In genomic region chr1:79773385-79773784, GRCh38 we compare ENCODE assay signal across 9 cellular contexts.
"Had no signal": no experiment of that assay in that cellular context is flagged by ENCODE, and none has a peak within 500 bp of the region (broad histone marks: within the 10 kb centered on the region; RNA-seq: fewer than 3 reads in every experiment).

No MANE protein-coding gene starts in this region.

- H3K4me2 ChIP-seq: GM23338, KMS-11 had no signal

- H3K4me3 Mint-ChIP-seq: GM23338, HFFc6 had no signal

- H3K9me3 ChIP-seq: HAP-1 had no signal

- ATAC-seq: GM23338, HCT116 had no signal

- H3K27ac ChIP-seq: KMS-11 had no signal

- H3K36me3 ChIP-seq: HAP-1 had no signal

- DNase-seq: H7, HFFc6, Karpas-422, KBM-7 had no signal

- H3K9ac ChIP-seq: KMS-11 had no signal

- H3K4me3 ChIP-seq: GM23338, HAP-1 had no signal

- H3K9me3 Mint-ChIP-seq: GM23338, HFFc6 had no signal

- H3K27ac Mint-ChIP-seq: GM23338, HFFc6 had no signal

- H2AFZ ChIP-seq: GM23338 had no signal

- H3K4me1 ChIP-seq: HAP-1 had no signal

- FAIRE-seq: HTR-8/SVneo had no signal
